Comparison of ENCODE assay signal across 17 cellular contexts in the genomic region with DNA sequence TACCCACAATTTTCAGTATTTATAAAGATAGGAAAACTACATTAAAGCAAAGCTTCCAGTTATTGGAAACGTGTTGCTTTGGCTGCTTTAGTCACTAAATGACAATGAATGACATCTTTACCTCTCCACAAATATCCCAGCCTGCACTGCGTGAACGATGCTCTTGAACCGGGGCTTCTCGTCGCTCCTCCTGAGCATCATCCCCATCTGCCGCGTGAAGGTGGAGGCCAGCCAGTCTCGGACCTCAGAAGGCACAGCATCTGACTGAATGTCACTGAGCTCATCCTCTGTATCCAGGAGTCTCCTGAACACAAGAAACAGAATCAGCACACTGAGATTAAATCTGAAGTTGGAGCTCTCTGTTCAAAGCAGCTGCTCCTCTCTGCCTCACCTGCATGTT.
DNase-seq lines count a peak whose midpoint lies in the region; ATAC-seq and TF ChIP-seq lines count a peak whose summit lies in the region.
"Had no signal": no experiment of that assay in that cellular context is flagged by ENCODE, and none has a peak within 500 bp of the region (broad histone marks: within the 10 kb centered on the region; RNA-seq: fewer than 3 reads in every experiment).

No MANE protein-coding gene starts in this region.

- peaks cover 11% of the 10 kb centered on the region for H3K79me1 ChIP-seq in mesenchymal stem cell (replicated peaks; ENCODE audit: low read length, poor library complexity, severe bottlenecking)

- no peak for DNase-seq in activated naive CD4-positive, alpha-beta T cell (lab: John Stamatoyannopoulos, UW)
- no peak for DNase-seq in mesenchymal stem cell
- no peak for DNase-seq in osteocyte (ENCODE audit: extremely low spot score, unreplicated experiment)
- DNase-seq: AML-193; Caco-2; Calu3; CD4-positive, alpha-beta T cell; CD8-positive, alpha-beta T cell; DMS79 treated with DMSO at 0.1 percent for 48 hours; GF-D8 had no signal

- peak overlapping the region in 1 of 2 experiments; percentile 46 for H2BK12ac ChIP-seq in mesenchymal stem cell (ENCODE audit: low read length in 2 of 2)

- no peaks in the 10 kb centered on the region for H3K36me3 Mint-ChIP-seq in activated naive CD4-positive, alpha-beta T cell treated with anti-CD3 and anti-CD28 coated beads, Interleukin-2, amount 50 U/mL, for 24 hours
- H3K36me3 Mint-ChIP-seq in osteocyte (ENCODE audit: unreplicated experiment) = peaks cover 46% of the 10 kb centered on the region
- H3K36me3 Mint-ChIP-seq: CD8-positive, alpha-beta T cell had no signal

- peaks cover 6 to 18% of the 10 kb centered on the region in 2 experiments for H3K36me3 ChIP-seq in mesenchymal stem cell (ENCODE audit: control insufficient read depth in 1 of 2, insufficient read depth in 2 of 2, low read depth in 1 of 2, low read length in 2 of 2)
- H3K36me3 ChIP-seq: BLaER1 treated with 17β-estradiol and CSF1 and Interleukin-3, amounts not matched to agents 10 nM and 100 nM had no signal

- peak overlapping the region; percentile 41 for H3K27ac Mint-ChIP-seq in activated naive CD4-positive, alpha-beta T cell treated with anti-CD3 and anti-CD28 coated beads, Interleukin-2, amount 50 U/mL, for 24 hours
- H3K27ac Mint-ChIP-seq in osteocyte (ENCODE audit: unreplicated experiment) = peak overlapping the region; percentile 55
- H3K27ac Mint-ChIP-seq: B cell; CD4-positive, alpha-beta T cell; CD8-positive, alpha-beta T cell had no signal

- no peaks in the 10 kb centered on the region for H3K4me1 Mint-ChIP-seq in activated naive CD4-positive, alpha-beta T cell treated with anti-CD3 and anti-CD28 coated beads, Interleukin-2, amount 50 U/mL, for 24 hours
- peaks cover 63% of the 10 kb centered on the region for H3K4me1 Mint-ChIP-seq in osteocyte (ENCODE audit: unreplicated experiment)
- H3K4me1 Mint-ChIP-seq: B cell had no signal

- H3K4me2 ChIP-seq in mesenchymal stem cell (ENCODE audit: low read length, poor library complexity, severe bottlenecking) = no peak overlapping the region
- H3K4me2 ChIP-seq: A549; BLaER1 treated with 17β-estradiol and CSF1 and Interleukin-3, amounts not matched to agents 10 nM and 100 nM had no signal

- H2AFZ ChIP-seq in mesenchymal stem cell (ENCODE audit: low read depth, low read length) = no peak overlapping the region

- H3K4ac ChIP-seq in mesenchymal stem cell (ENCODE audit: low read depth in 1 of 2, low read length in 2 of 2) = no peak overlapping the region

- H3K27ac ChIP-seq in mesenchymal stem cell (ENCODE audit: low read length, poor library complexity, severe bottlenecking) = no peak overlapping the region
- H3K27ac ChIP-seq: 22Rv1; A549; BLaER1 treated with 17β-estradiol and CSF1 and Interleukin-3, amounts not matched to agents 10 nM and 100 nM; C4-2B had no signal

- no peak overlapping the region for H2BK120ac ChIP-seq in mesenchymal stem cell (ENCODE audit: low read depth, low read length)

- no peaks in the 10 kb centered on the region for H3K9me3 Mint-ChIP-seq in activated naive CD4-positive, alpha-beta T cell treated with anti-CD3 and anti-CD28 coated beads, Interleukin-2, amount 50 U/mL, for 24 hours
- H3K9me3 Mint-ChIP-seq in osteocyte (ENCODE audit: unreplicated experiment) = no peaks in the 10 kb centered on the region

- no peak overlapping the region for H3K18ac ChIP-seq in mesenchymal stem cell (ENCODE audit: low read depth in 1 of 2, low read length in 2 of 2)

- no peak overlapping the region for H2AK5ac ChIP-seq in mesenchymal stem cell (ENCODE audit: low read length, severe bottlenecking)

- no peak overlapping the region for H2BK15ac ChIP-seq in mesenchymal stem cell (ENCODE audit: low read depth, poor library complexity, severe bottlenecking)

- H3K9me3 ChIP-seq in mesenchymal stem cell (ENCODE audit: control insufficient read depth, low read length) = no peaks in the 10 kb centered on the region
- H3K9me3 ChIP-seq: A549, Caco-2 had no signal

- ATAC-seq in esophagus mucosa = no peak
- ATAC-seq: A549; CD8-positive, alpha-beta T cell had no signal

- no peak overlapping the region for H2BK5ac ChIP-seq in mesenchymal stem cell (ENCODE audit: low read depth, low read length, poor library complexity, severe bottlenecking)

- no peaks in the 10 kb centered on the region for H3K27me3 ChIP-seq in mesenchymal stem cell (ENCODE audit: control insufficient read depth in 1 of 2, insufficient read depth in 1 of 2, low read length in 2 of 2)
- H3K27me3 ChIP-seq: BLaER1 treated with 17β-estradiol and CSF1 and Interleukin-3, amounts not matched to agents 10 nM and 100 nM had no signal

- H3K4me1 ChIP-seq in mesenchymal stem cell (ENCODE audit: control insufficient read depth, insufficient read depth, low read depth, low read length) = peaks cover 3% of the 10 kb centered on the region
- H3K4me1 ChIP-seq: Caco-2 had no signal

- H3K4me3 Mint-ChIP-seq in activated naive CD4-positive, alpha-beta T cell treated with anti-CD3 and anti-CD28 coated beads, Interleukin-2, amount 50 U/mL, for 24 hours = no peak overlapping the region
- H3K4me3 Mint-ChIP-seq in osteocyte (ENCODE audit: unreplicated experiment) = no peak overlapping the region
- H3K4me3 Mint-ChIP-seq: B cell; CD4-positive, alpha-beta T cell; CD8-positive, alpha-beta T cell had no signal

- 97% methylated on average over 9 of the region's 9 CpGs for WGBS in mesenchymal stem cell

- no peak overlapping the region for H3K14ac ChIP-seq in mesenchymal stem cell (ENCODE audit: low read length in 2 of 2)

- peak overlapping the region; percentile 73 for H4K91ac ChIP-seq in mesenchymal stem cell (ENCODE audit: low read length)

- H4K8ac ChIP-seq in mesenchymal stem cell (ENCODE audit: low read length) = no peak overlapping the region

- H3K23ac ChIP-seq in mesenchymal stem cell (ENCODE audit: low read length in 2 of 2) = no peak overlapping the region

- H3K9ac ChIP-seq in mesenchymal stem cell (ENCODE audit: low read length) = no peak overlapping the region
- H3K9ac ChIP-seq: BLaER1 treated with 17β-estradiol and CSF1 and Interleukin-3, amounts not matched to agents 10 nM and 100 nM had no signal

- no peak overlapping the region for H3K4me3 ChIP-seq in mesenchymal stem cell (ENCODE audit: insufficient read depth in 1 of 2, low read depth in 1 of 2, low read length in 2 of 2)
- H3K4me3 ChIP-seq: A549; BLaER1 treated with 17β-estradiol and CSF1 and Interleukin-3, amounts not matched to agents 10 nM and 100 nM had no signal

- no peak for TF ChIP-seq CTCF in osteocyte (IDR thresholded peaks at IDR 0.05)

- H3K27me3 Mint-ChIP-seq in activated naive CD4-positive, alpha-beta T cell treated with anti-CD3 and anti-CD28 coated beads, Interleukin-2, amount 50 U/mL, for 24 hours = no peaks in the 10 kb centered on the region
- H3K27me3 Mint-ChIP-seq in osteocyte (ENCODE audit: unreplicated experiment) = no peaks in the 10 kb centered on the region
- H3K27me3 Mint-ChIP-seq: B cell; CD4-positive, alpha-beta T cell had no signal
